ENCODE assay signal across 14 cellular contexts in the genomic region with DNA sequence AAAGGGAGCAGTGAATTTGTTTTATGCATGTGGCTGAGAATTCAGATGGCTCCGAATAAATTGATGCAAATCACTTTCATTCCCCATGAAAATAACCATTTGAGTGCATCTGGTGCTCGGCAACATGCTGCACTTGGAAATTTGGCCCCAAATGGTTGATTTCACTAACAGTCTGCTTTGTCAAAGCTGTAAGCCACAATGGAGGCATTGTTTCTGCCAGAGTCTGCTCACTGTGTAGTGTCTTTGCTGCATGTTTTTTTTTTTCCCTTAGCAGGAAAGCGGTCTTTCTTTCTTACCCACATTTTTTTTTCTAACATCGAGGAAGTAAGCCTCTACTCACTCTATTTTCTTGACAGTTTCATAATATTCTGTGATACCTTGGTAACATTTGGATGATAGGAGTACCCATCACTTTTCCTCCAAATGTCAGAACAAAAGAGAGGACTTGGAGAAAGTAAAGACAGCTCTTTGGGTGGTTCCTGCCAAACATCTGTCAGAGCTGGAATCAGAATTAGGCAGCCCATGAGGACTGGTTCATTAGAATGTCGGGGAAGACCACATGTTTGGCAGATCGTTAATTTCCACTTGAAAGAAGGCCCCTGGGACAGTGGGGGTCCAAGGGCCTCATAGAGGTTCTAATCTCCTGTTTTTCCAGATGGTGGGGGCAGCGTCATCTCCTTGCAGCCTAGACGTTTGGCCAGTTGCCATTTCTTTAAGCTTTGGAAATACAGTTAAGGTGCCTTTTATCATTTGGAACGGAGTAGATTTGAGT.
DNase-seq lines count a peak whose midpoint lies in the region; ATAC-seq and TF ChIP-seq lines count a peak whose summit lies in the region.
"Had no signal": no experiment of that assay in that cellular context is flagged by ENCODE, and none has a peak within 500 bp of the region (broad histone marks: within the 10 kb centered on the region; RNA-seq: fewer than 3 reads in every experiment).

No MANE protein-coding gene starts in this region.

- no peak for ATAC-seq in GM18868 (IDR thresholded peaks at IDR 0.05; ENCODE audit: unreplicated experiment)
- ATAC-seq: HCT116 had no signal

- H3K4me1 ChIP-seq in smooth muscle cell (ENCODE audit: low read depth) = peaks cover 11% of the 10 kb centered on the region
- H3K4me1 ChIP-seq: thyroid gland had no signal

- H3K27ac ChIP-seq in caudate nucleus (ENCODE audit: low read depth, low read length) (peak overlapping the region; percentile 71), smooth muscle cell (ENCODE audit: low read depth) (no peak overlapping the region)
- H3K27ac ChIP-seq: epithelial cell of prostate, RWPE1, thyroid gland had no signal

- H3K9ac ChIP-seq in smooth muscle cell (ENCODE audit: low read depth) = no peak overlapping the region

- H3K4me2 ChIP-seq in smooth muscle cell = peak overlapping the region; percentile 31

- peak; percentile 99 for DNase-seq in NCI-H524 (lab: John Stamatoyannopoulos, UW)
- peak in 45 of 61 donors; percentile 7 to 89 (median 51) for DNase-seq in caudate nucleus (lab: John Stamatoyannopoulos, UW)
- DNase-seq in islet precursor cell = peak; percentile 61
- DNase-seq in smooth muscle cell (lab: John Stamatoyannopoulos, UW; ENCODE audit: unreplicated experiment) = no peak
- DNase-seq in NOMO-1 (lab: John Stamatoyannopoulos, UW; ENCODE audit: unreplicated experiment in 2 of 2) = no peak
- no peak for DNase-seq in iPS-NIHi7 (ENCODE audit: extremely low spot score)
- DNase-seq in iPS-NIHi11 (ENCODE audit: low spot score) = no peak
- DNase-seq: activated gamma-delta T cell treated with Interleukin-2 at 50 U/mL for 16 hours, small intestine, thyroid gland had no signal

- H3K4me3 ChIP-seq in smooth muscle cell = no peak overlapping the region
- H3K4me3 ChIP-seq: thyroid gland had no signal

- TF ChIP-seq CTCF in smooth muscle cell (IDR thresholded peaks at IDR 0.05; ENCODE audit: borderline replicate concordance, insufficient read depth, poor library complexity, severe bottlenecking) = no peak

- H2AFZ ChIP-seq in smooth muscle cell (ENCODE audit: low read depth) = no peak overlapping the region

- H3F3A ChIP-seq in smooth muscle cell (ENCODE audit: low read depth) = no peaks in the 10 kb centered on the region

- no peaks in the 10 kb centered on the region for H3K27me3 ChIP-seq in smooth muscle cell (ENCODE audit: low read depth)
- H3K27me3 ChIP-seq: thyroid gland had no signal

- H3K36me3 ChIP-seq in smooth muscle cell (ENCODE audit: low read depth) = no peaks in the 10 kb centered on the region
- H3K36me3 ChIP-seq: thyroid gland had no signal

- no peaks in the 10 kb centered on the region for H4K20me1 ChIP-seq in smooth muscle cell (ENCODE audit: low read depth)

- H3K79me2 ChIP-seq in smooth muscle cell (ENCODE audit: low read depth) = no peaks in the 10 kb centered on the region

- WGBS in smooth muscle cell (ENCODE audit: low lambda C conversion rate) = 46% methylated on average over 9 of the region's 9 CpGs

- H3K9me3 ChIP-seq in smooth muscle cell (replicated peaks; ENCODE audit: low read depth) = no peaks in the 10 kb centered on the region
- H3K9me3 ChIP-seq: thyroid gland had no signal

Comparison
In these comparisons a context has a peak if more than half of its experiments do, and no peak if none do; other contexts are left out.
1. DNase-seq: peak in NCI-H524 (2 of 2), caudate nucleus (45 of 61) and islet precursor cell (single experiment); none in smooth muscle cell (single experiment), NOMO-1 (0 of 2), iPS-NIHi7 (single experiment) and iPS-NIHi11 (single experiment).